Comparison of ENCODE assay signal across 11 cellular contexts in genomic region chr17:74871329-74872076, GRCh38. TPM values are rescaled to one million over a fixed set of nuclear protein-coding genes. Genes with fewer than 3 reads are reported as not detected.
DNase-seq lines count a peak whose midpoint lies in the region; ATAC-seq and TF ChIP-seq lines count a peak whose summit lies in the region.
"Had no signal": no experiment of that assay in that cellular context is flagged by ENCODE, and none has a peak within 500 bp of the region (broad histone marks: within the 10 kb centered on the region; RNA-seq: fewer than 3 reads in every experiment).

No MANE protein-coding gene starts in this region.

- H3K27ac ChIP-seq in SK-N-SH (ENCODE audit: low read depth in 2 of 2, low read length in 1 of 2) (no peak overlapping the region), Panc1 (ENCODE audit: low read length) (no peak overlapping the region)

- no peak for TF ChIP-seq EP300 in SK-N-SH (IDR thresholded peaks at IDR 0.05; ENCODE audit: borderline replicate concordance in 1 of 2, low read depth in 1 of 2, low read length in 1 of 2)

- CTCF ChIA-PET in SK-N-SH (lab: Yijun Ruan, JAX) (interaction anchor here (1.6 to 47.7 kb wide), 4 partner anchors 54 to 134 kb away, joined by 6 to 3869 read pairs (median 7); partner anchors contain the start of genes GRIN2C, NAT9 and RAB37), Panc1 (lab: Charles Lee) (no interaction called here)

- peak overlapping the region; percentile 90 for H3K4me2 ChIP-seq in SK-N-SH

- in situ Hi-C loops in Panc1 (cut with HindIII; ENCODE audit: low pct_unique_long_range_greater_than_20kb, low sequenced_read_pairs): no loop called here

- 0 out of 2 replicates have a peak overlapping the region, but pooled peaks have one; percentile 74 for H3K9ac ChIP-seq in SK-N-SH

- peaks cover 12 to 19% of the 10 kb centered on the region in 2 experiments; a peak in 3 of 4 replicates for H3K4me1 ChIP-seq in SK-N-SH (ENCODE audit: control insufficient read depth in 1 of 2, insufficient read depth in 2 of 2, low read depth in 1 of 2, low read length in 1 of 2)
- H3K4me1 ChIP-seq in Panc1 (ENCODE audit: control insufficient read depth, insufficient read depth, low read length): peaks cover 9% of the 10 kb centered on the region

- no TSS peak for BruUV-seq in Panc1 (replicated peaks; lab: Mats Ljungman, UMichigan)

- no peak for TF ChIP-seq RAD21 in SK-N-SH (IDR thresholded peaks at IDR 0.05; ENCODE audit: low read length)

- H3K9me3 ChIP-seq in SK-N-SH: no peaks in the 10 kb centered on the region
- H3K9me3 ChIP-seq in Panc1 (ENCODE audit: control insufficient read depth, insufficient read depth, low read depth, low read length): no peaks in the 10 kb centered on the region

- POLR2A ChIA-PET in SK-N-SH (lab: Yijun Ruan, JAX) (interaction anchor here (2.4 kb wide), 1 partner anchor 9 kb away, joined by 14 read pairs; no protein-coding TSS in a partner anchor), Panc1 (lab: Charles Lee) (no interaction called here)

- TF ChIP-seq CTCF in SK-N-SH (IDR thresholded peaks at IDR 0.05) (no peak), Panc1 (IDR thresholded peaks at IDR 0.05) (no peak), epithelial cell of proximal tubule (conservative IDR thresholded peaks at IDR 0.05; ENCODE audit: low read depth, low read length) (no peak)

- H3K9me2 ChIP-seq in SK-N-SH: no peaks in the 10 kb centered on the region

- H3K4me3 ChIP-seq in SK-N-SH (ENCODE audit: low read depth in 2 of 2, low read length in 1 of 2) (peak overlapping the region; percentile 66 to 88), Panc1 (ENCODE audit: low read depth in 2 of 2, low read length in 2 of 2) (peak overlapping the region; percentile 83 to 86; a peak in 2 of 4 replicates), epithelial cell of proximal tubule (ENCODE audit: low read depth, low read length) (peak overlapping the region; percentile 79), skeletal muscle cell (ENCODE audit: low read depth, low read length) (peak overlapping the region; percentile 77)

- WGBS in SK-N-SH (ENCODE audit: low lambda C conversion rate): 92% methylated on average over 11 of the region's 11 CpGs

- intact Hi-C loops in Panc1 (cut with micrococcal nuclease; ENCODE audit: unreplicated experiment): no loop called here

- ATAC-seq in SK-N-SH treated with all-trans-retinoic acid at 6 μM for 48 hours (no peak), Panc1 (no peak), GM21390 (IDR thresholded peaks at IDR 0.05; ENCODE audit: unreplicated experiment) (no peak)
- ATAC-seq: sciatic nerve had no signal

- DNase-seq in SK-N-SH (no peak), Panc1 (ENCODE audit: low read depth, low spot score) (no peak), epithelial cell of proximal tubule (ENCODE audit: low read depth) (no peak), skeletal muscle cell (ENCODE audit: low read depth) (no peak), globus pallidus (ENCODE audit: low spot score) (no peak), NCI-H82 (lab: John Stamatoyannopoulos, UW) (no peak)
- DNase-seq: anterior cingulate cortex had no signal

- H2AFZ ChIP-seq in SK-N-SH (ENCODE audit: low read depth): no peak overlapping the region

- peaks cover 0 to 10% of the 10 kb centered on the region in 2 experiments for H3K36me3 ChIP-seq in SK-N-SH (replicated peaks in 1 of 2; ENCODE audit: control insufficient read depth in 1 of 2, insufficient read depth in 2 of 2, low read length in 1 of 2)
- H3K36me3 ChIP-seq in Panc1 (ENCODE audit: control insufficient read depth, insufficient read depth, low read length): peaks cover 9% of the 10 kb centered on the region; the same call in 1 of the 2 replicates

- peaks cover 15% of the 10 kb centered on the region for H3K79me2 ChIP-seq in SK-N-SH (ENCODE audit: insufficient read depth)

- H3F3A ChIP-seq in SK-N-SH (replicated peaks; ENCODE audit: insufficient read depth): no peaks in the 10 kb centered on the region

- H3K27me3 ChIP-seq in SK-N-SH (ENCODE audit: insufficient read depth): no peaks in the 10 kb centered on the region
- H3K27me3 ChIP-seq in Panc1 (ENCODE audit: control insufficient read depth, insufficient read depth, low read length): no peaks in the 10 kb centered on the region

- peaks cover 9% of the 10 kb centered on the region; the same call in 1 of the 2 replicates for H4K20me1 ChIP-seq in SK-N-SH (ENCODE audit: insufficient read depth)

TF ChIP-seq in SK-N-SH, 30 proteins besides CTCF, POLR2A, EP300 and RAD21 (continues in another document):
- TF ChIP-seq SIN3A (IDR thresholded peaks at IDR 0.05; ENCODE audit: borderline replicate concordance, low read depth, low read length) (no peak), FOXM1 (IDR thresholded peaks at IDR 0.05; ENCODE audit: low read depth) (no peak), USF2 (IDR thresholded peaks at IDR 0.05; ENCODE audit: borderline replicate concordance, low read depth, low read length) (no peak), USF1 (IDR thresholded peaks at IDR 0.05; ENCODE audit: borderline replicate concordance, low read depth) (no peak), RCOR1 (IDR thresholded peaks at IDR 0.05; ENCODE audit: low read length) (no peak), JUND (IDR thresholded peaks at IDR 0.05) (no peak), EZH2phosphoT487 (IDR thresholded peaks at IDR 0.05; ENCODE audit: borderline replicate concordance, low read depth) (no peak)

TF ChIP-seq in SK-N-SH treated with all-trans-retinoic acid at 6 μM for 48 hours, 23 proteins besides CTCF, POLR2A, EP300 and RAD21 (continues in another document):
- TF ChIP-seq ZNF8 (CRISPR knock-in tag; IDR thresholded peaks at IDR 0.05): no peak
- TF ChIP-seq BACH2 (CRISPR knock-in tag; IDR thresholded peaks at IDR 0.05; ENCODE audit: borderline replicate concordance): no peak
- no peak for TF ChIP-seq ESRRG (CRISPR knock-in tag; IDR thresholded peaks at IDR 0.05)
- no peak for TF ChIP-seq ZFP30 (CRISPR knock-in tag; IDR thresholded peaks at IDR 0.05)
- TF ChIP-seq PATZ1 (CRISPR knock-in tag; IDR thresholded peaks at IDR 0.05; ENCODE audit: borderline replicate concordance): no peak
- TF ChIP-seq ZFP3 (CRISPR knock-in tag; IDR thresholded peaks at IDR 0.05): no peak
- TF ChIP-seq CREB5 (CRISPR knock-in tag; IDR thresholded peaks at IDR 0.05; ENCODE audit: low read depth): no peak
- TF ChIP-seq ZNF70 (CRISPR knock-in tag; IDR thresholded peaks at IDR 0.05): no peak
- no peak for TF ChIP-seq ISL1 (CRISPR knock-in tag; IDR thresholded peaks at IDR 0.05)
- no peak for TF ChIP-seq CSDC2 (CRISPR knock-in tag; IDR thresholded peaks at IDR 0.05)

RNA-seq across cellular contexts. Expression of gene FDXR, which starts 1.3 kb away (rescaled TPM):
- 86.7 and 89.5 TPM in 2 replicates for polyA plus RNA-seq in SK-N-SH (2012; rRNA removed)
- polyA plus RNA-seq in SK-N-SH (2012; cell fraction: cytosol; rRNA removed): 38.8 and 57.6 TPM in 2 replicates
- 126 and 203 TPM in 2 replicates for polyA plus RNA-seq in SK-N-SH (2012; cell fraction: nucleus; rRNA removed)
- total RNA-seq in Panc1 (2021; ENCODE audit: unreplicated experiment): 21.8 TPM
- polyA plus RNA-seq in Panc1 (2012; ENCODE audit: insufficient read length): 18.4 TPM
- 21.9 and 31.5 TPM in 2 replicates for total RNA-seq in epithelial cell of proximal tubule

RNA-seq across cellular contexts. Expression of gene GRIN2C, which starts 11.8 kb away (rescaled TPM):
- 0.39 and 0.45 TPM in 2 replicates for polyA plus RNA-seq in SK-N-SH (2012; rRNA removed)
- polyA plus RNA-seq in SK-N-SH (2012; cell fraction: cytosol; rRNA removed): 0.05 and 0.08 TPM in 2 replicates
- polyA plus RNA-seq in SK-N-SH (2012; cell fraction: nucleus; rRNA removed): 4.1 and 9.2 TPM in 2 replicates
- total RNA-seq in Panc1 (2021; ENCODE audit: unreplicated experiment) (0.10 TPM), epithelial cell of proximal tubule (not detected in 2 replicates)
- polyA plus RNA-seq in Panc1 (2012; ENCODE audit: insufficient read length): 0.11 TPM

RNA-seq across cellular contexts. Expression of gene FADS6, which starts 21.9 kb away (rescaled TPM):
- polyA plus RNA-seq in SK-N-SH (2012; rRNA removed): not detected in 2 replicates
- not detected in 2 replicates for polyA plus RNA-seq in SK-N-SH (2012; cell fraction: cytosol; rRNA removed)
- not detected in 2 replicates for polyA plus RNA-seq in SK-N-SH (2012; cell fraction: nucleus; rRNA removed)
- not detected for total RNA-seq in Panc1 (2021; ENCODE audit: unreplicated experiment)
- polyA plus RNA-seq in Panc1 (2012; ENCODE audit: insufficient read length): 0.59 TPM
- total RNA-seq in epithelial cell of proximal tubule: not detected in 2 replicates
- total RNA-seq: sciatic nerve had no signal

RNA-seq across cellular contexts. Expression of gene USH1G, which starts 51.6 kb away (rescaled TPM):
- polyA plus RNA-seq in SK-N-SH (2012; rRNA removed): 0.06 TPM in 1 of 2 replicates, not detected in the other
- 0.01 TPM in 1 of 2 replicates, not detected in the other for polyA plus RNA-seq in SK-N-SH (2012; cell fraction: cytosol; rRNA removed)
- 0.02 TPM in 1 of 2 replicates, not detected in the other for polyA plus RNA-seq in SK-N-SH (2012; cell fraction: nucleus; rRNA removed)
- total RNA-seq in Panc1 (2021; ENCODE audit: unreplicated experiment) (not detected), epithelial cell of proximal tubule (not detected in 2 replicates)
- polyA plus RNA-seq in Panc1 (2012; ENCODE audit: insufficient read length): not detected
- total RNA-seq: sciatic nerve had no signal

RNA-seq across cellular contexts. Expression of gene OTOP2, which starts 52.6 kb away (rescaled TPM):
- not detected in 2 replicates for polyA plus RNA-seq in SK-N-SH (2012; rRNA removed)
- not detected in 2 replicates for polyA plus RNA-seq in SK-N-SH (2012; cell fraction: cytosol; rRNA removed)
- not detected in 2 replicates for polyA plus RNA-seq in SK-N-SH (2012; cell fraction: nucleus; rRNA removed)
- total RNA-seq in Panc1 (2021; ENCODE audit: unreplicated experiment) (not detected), epithelial cell of proximal tubule (not detected in 2 replicates)
- not detected for polyA plus RNA-seq in Panc1 (2012; ENCODE audit: insufficient read length)
- total RNA-seq: sciatic nerve, temporal lobe had no signal
